Comparison of ENCODE assay signal across 7 cellular contexts in the genomic region with DNA sequence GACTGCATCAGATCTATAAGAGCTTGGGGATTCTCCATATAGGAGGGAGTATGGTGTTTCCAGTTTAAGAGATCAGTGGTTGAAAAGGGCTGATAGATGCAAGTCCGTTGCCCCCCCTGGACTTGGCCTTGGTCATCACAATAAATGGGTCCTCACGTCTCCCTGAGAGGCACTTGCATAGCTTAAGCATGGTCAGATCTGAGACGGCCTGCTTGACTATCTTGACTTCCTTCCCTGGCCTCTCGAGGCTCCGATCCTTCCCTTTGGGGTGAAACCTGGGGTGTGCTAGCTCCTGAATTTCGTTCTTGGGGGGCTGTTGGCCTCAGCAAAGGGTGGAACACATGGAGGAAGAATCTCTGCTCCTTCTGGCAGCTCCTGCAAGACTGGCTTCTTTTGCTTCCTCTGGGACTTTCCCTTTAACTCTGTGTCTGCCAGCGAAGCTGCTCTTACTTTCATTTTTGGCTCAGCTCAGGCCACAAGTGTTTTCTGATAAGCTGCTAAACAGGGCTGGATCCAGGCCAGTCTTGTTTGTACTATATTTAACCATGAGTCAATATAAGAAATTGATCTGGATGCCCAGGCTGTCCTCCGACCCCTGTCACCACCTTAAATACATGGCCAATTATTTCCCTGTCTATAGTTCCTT. TPM values are rescaled to one million over a fixed set of nuclear protein-coding genes. Genes with fewer than 3 reads are reported as not detected.
DNase-seq lines count a peak whose midpoint lies in the region; ATAC-seq and TF ChIP-seq lines count a peak whose summit lies in the region.

No MANE protein-coding gene starts in this region.

- H3K4me3 Mint-ChIP-seq in Caco-2 (ENCODE audit: unreplicated experiment): no peak overlapping the region

- peak overlapping the region; percentile 45 for H3K4me3 ChIP-seq in OCI-LY1 (ENCODE audit: low read depth, low read length, poor library complexity, severe bottlenecking)
- no peak overlapping the region for H3K4me3 ChIP-seq in parathyroid adenoma (ENCODE audit: low read depth, low read length)
- no peak overlapping the region for H3K4me3 ChIP-seq in Caco-2 (ENCODE audit: low read depth, low read length)

- DNase-seq in dermis blood vessel endothelial cell: peak; percentile 47
- no peak for DNase-seq in Caco-2
- no peak for DNase-seq in AML-193 (lab: John Stamatoyannopoulos, UW)

- H3K4me2 ChIP-seq in OCI-LY1 (ENCODE audit: low read length) (peak overlapping the region; percentile 43), parathyroid adenoma (ENCODE audit: low read length) (no peak overlapping the region)

- H3K36me3 ChIP-seq in OCI-LY1 (ENCODE audit: insufficient read depth, low read length): no peaks in the 10 kb centered on the region
- no peaks in the 10 kb centered on the region for H3K36me3 ChIP-seq in parathyroid adenoma (ENCODE audit: control insufficient read depth, insufficient read depth, low read length)
- H3K36me3 ChIP-seq in Caco-2 (ENCODE audit: control insufficient read depth, insufficient read depth, low read length): no peaks in the 10 kb centered on the region

- intact Hi-C loops in Caco-2 (cut with micrococcal nuclease; ENCODE audit: unreplicated experiment): no loop called here

- ATAC-seq in GM18867 (IDR thresholded peaks at IDR 0.05; ENCODE audit: unreplicated experiment) (peak; percentile 94), HG02759 (IDR thresholded peaks at IDR 0.05; ENCODE audit: unreplicated experiment) (peak; percentile 92)

- no peaks in the 10 kb centered on the region for H3K27me3 Mint-ChIP-seq in Caco-2 (ENCODE audit: insufficient read depth, unreplicated experiment)

- H3K9ac ChIP-seq in OCI-LY1 (ENCODE audit: low read length) (peak overlapping the region; percentile 35; the same call in 1 of the 2 replicates), parathyroid adenoma (no peak overlapping the region)

- no peaks in the 10 kb centered on the region for H3K36me3 Mint-ChIP-seq in Caco-2 (ENCODE audit: insufficient read depth, unreplicated experiment)

- POLR2A ChIA-PET in Caco-2 (lab: Charles Lee): no interaction called here

- H3K9me3 ChIP-seq in OCI-LY1 (ENCODE audit: low read length): 0 out of 2 replicates have a peak, but pooled peaks cover 3% of the 10 kb centered on the region
- no peaks in the 10 kb centered on the region for H3K9me3 ChIP-seq in parathyroid adenoma (ENCODE audit: control insufficient read depth, low read length)
- peaks cover 20% of the 10 kb centered on the region for H3K9me3 ChIP-seq in Caco-2

- H3F3A ChIP-seq in OCI-LY1 (ENCODE audit: insufficient read depth, low read length): no peaks in the 10 kb centered on the region

- no TSS peak for BruUV-seq in Caco-2 (replicated peaks; lab: Mats Ljungman, UMichigan)

- H3K27me3 ChIP-seq in OCI-LY1 (ENCODE audit: insufficient read depth, low read length) (peaks cover 4% of the 10 kb centered on the region; the same call in 1 of the 2 replicates), parathyroid adenoma (ENCODE audit: control insufficient read depth, insufficient read depth, low read length) (no peaks in the 10 kb centered on the region), Caco-2 (replicated peaks; ENCODE audit: control insufficient read depth, insufficient read depth, low read length) (no peaks in the 10 kb centered on the region)

- CTCF ChIA-PET in Caco-2 (lab: Charles Lee): no interaction called here

- H2AFZ ChIP-seq in OCI-LY1 (ENCODE audit: low read length): no peak overlapping the region
- peak overlapping the region; percentile 35 for H2AFZ ChIP-seq in parathyroid adenoma

- no peaks in the 10 kb centered on the region for H4K20me1 ChIP-seq in OCI-LY1 (ENCODE audit: insufficient read depth, low read length)

- no peak overlapping the region for H3K27ac Mint-ChIP-seq in Caco-2 (ENCODE audit: unreplicated experiment)

- no peaks in the 10 kb centered on the region for H3K4me1 Mint-ChIP-seq in Caco-2 (ENCODE audit: low read depth, unreplicated experiment)

- peaks cover 19% of the 10 kb centered on the region for H3K9me3 Mint-ChIP-seq in Caco-2 (ENCODE audit: unreplicated experiment)

- no peaks in the 10 kb centered on the region for H3K9me2 ChIP-seq in OCI-LY1 (ENCODE audit: low read depth, low read length)

- H3K27ac ChIP-seq in OCI-LY1 (ENCODE audit: low read depth, low read length, poor library complexity, severe bottlenecking) (no peak overlapping the region), parathyroid adenoma (no peak overlapping the region)

- H3K79me2 ChIP-seq in OCI-LY1 (ENCODE audit: insufficient read depth, low read length) (no peaks in the 10 kb centered on the region), parathyroid adenoma (no peaks in the 10 kb centered on the region)

- H3K4me1 ChIP-seq in OCI-LY1 (ENCODE audit: insufficient read depth, low read length, severe bottlenecking): peaks cover 8% of the 10 kb centered on the region
- no peaks in the 10 kb centered on the region for H3K4me1 ChIP-seq in parathyroid adenoma
- H3K4me1 ChIP-seq in Caco-2: no peaks in the 10 kb centered on the region

- TF ChIP-seq CTCF in OCI-LY1 (IDR thresholded peaks at IDR 0.05; ENCODE audit: low read length) (no peak), parathyroid adenoma (IDR thresholded peaks at IDR 0.05) (no peak), Caco-2 (IDR thresholded peaks at IDR 0.05; ENCODE audit: insufficient read depth in 1 of 2, low read depth in 1 of 2, low read length in 1 of 2, severe bottlenecking in 1 of 2, unreplicated experiment in 1 of 2) (no peak)

RNA-seq across cellular contexts. Expression of a gene that starts 11.2 kb away (rescaled TPM):
- 1.0 TPM in 2 replicates for total RNA-seq in dermis blood vessel endothelial cell
- total RNA-seq in Caco-2 (2022): 7.3 and 8.6 TPM in 2 replicates

RNA-seq across cellular contexts. Expression of a gene that starts 20.7 kb away (rescaled TPM):
- 0.51 and 0.84 TPM in 2 replicates for total RNA-seq in dermis blood vessel endothelial cell
- total RNA-seq in Caco-2 (2022): 15.2 and 16.4 TPM in 2 replicates

RNA-seq across cellular contexts. Expression of a gene that starts 53.6 kb away (rescaled TPM):
- 14.1 and 34.4 TPM in 2 replicates for total RNA-seq in dermis blood vessel endothelial cell
- 25.3 and 30.3 TPM in 2 replicates for total RNA-seq in Caco-2 (2022)
